Comparison of ENCODE assay signal across 12 cellular contexts in the genomic region with DNA sequence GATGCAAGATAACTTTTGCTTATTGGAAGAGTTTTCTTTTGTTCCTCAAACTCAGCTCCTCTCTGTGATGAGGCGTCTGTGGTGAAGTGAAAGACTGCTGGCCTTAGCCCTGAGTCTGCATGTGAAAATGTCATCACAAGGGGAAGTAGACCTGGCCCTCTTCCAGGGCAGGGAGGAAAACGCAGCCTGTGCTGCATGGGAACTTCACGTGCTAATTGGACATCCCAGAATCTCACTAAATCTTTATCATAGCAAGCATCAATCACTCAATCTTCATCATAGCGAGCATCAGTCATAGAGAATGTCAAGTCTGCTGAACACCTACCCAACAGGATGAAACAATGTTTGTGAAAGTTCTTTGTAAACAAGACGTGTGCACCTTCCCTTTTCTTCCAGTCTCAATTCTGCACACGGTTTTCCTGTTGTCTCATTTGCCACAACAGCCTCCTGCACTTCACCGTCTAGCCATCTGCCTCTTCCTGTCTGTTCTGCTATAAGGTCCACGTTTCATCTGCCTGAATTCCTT.
DNase-seq lines count a peak whose midpoint lies in the region; ATAC-seq and TF ChIP-seq lines count a peak whose summit lies in the region.
"Had no signal": no experiment of that assay in that cellular context is flagged by ENCODE, and none has a peak within 500 bp of the region (broad histone marks: within the 10 kb centered on the region; RNA-seq: fewer than 3 reads in every experiment).

No MANE protein-coding gene starts in this region.

- peak; percentile 56 for ATAC-seq in GM18502 (IDR thresholded peaks at IDR 0.05; ENCODE audit: poor library complexity, unreplicated experiment)
- peak; percentile 78 for ATAC-seq in Right ventricle myocardium inferior
- ATAC-seq in GM18517 (IDR thresholded peaks at IDR 0.05; ENCODE audit: unreplicated experiment), result no peak

- 0 out of 4 replicates have a peak, but pooled peaks of 1 of the 2 experiments have one; percentile 29 for TF ChIP-seq EP300 in SK-N-SH (IDR thresholded peaks at IDR 0.05; ENCODE audit: borderline replicate concordance in 1 of 2, low read depth in 1 of 2, low read length in 1 of 2)

- no peaks in the 10 kb centered on the region for H3K79me2 ChIP-seq in SK-N-SH (ENCODE audit: insufficient read depth)

- H3F3A ChIP-seq in SK-N-SH (replicated peaks; ENCODE audit: insufficient read depth), result peaks cover 12% of the 10 kb centered on the region

- WGBS in SK-N-SH (ENCODE audit: low lambda C conversion rate), result 63% methylated on average over 8 of the region's 8 CpGs

- no peak overlapping the region for H3K9ac ChIP-seq in SK-N-SH

- POLR2A ChIA-PET in SK-N-SH (lab: Yijun Ruan, JAX), result no interaction called here

- H3K9me3 ChIP-seq in SK-N-SH, result peaks cover 7% of the 10 kb centered on the region

- intact Hi-C loops in Right ventricle myocardium inferior (cut with DNase I), result loop anchor here (5.0 kb wide), 1 partner anchor 56 kb away; no protein-coding TSS in a partner anchor

- H4K20me1 ChIP-seq in SK-N-SH (ENCODE audit: insufficient read depth), result no peaks in the 10 kb centered on the region

- no peak overlapping the region for H3K4me3 ChIP-seq in SK-N-SH (ENCODE audit: low read depth in 2 of 2, low read length in 1 of 2)

- H3K9me2 ChIP-seq in SK-N-SH, result no peaks in the 10 kb centered on the region

- CTCF ChIA-PET in SK-N-SH (lab: Yijun Ruan, JAX), result interaction anchor here (0.9 to 1.8 kb wide), 4 partner anchors 23 to 227 kb away, joined by 3 to 5 read pairs (median 4); no protein-coding TSS in a partner anchor

- TF ChIP-seq CTCF in SK-N-SH (IDR thresholded peaks at IDR 0.05), result no peak

- H3K4me1 ChIP-seq in SK-N-SH (ENCODE audit: control insufficient read depth in 1 of 2, insufficient read depth in 2 of 2, low read depth in 1 of 2, low read length in 1 of 2), result peaks cover 6 to 38% of the 10 kb centered on the region in 2 experiments; a peak in 3 of 4 replicates

- H3K4me2 ChIP-seq in SK-N-SH, result no peak overlapping the region

- no peak overlapping the region for H2AFZ ChIP-seq in SK-N-SH (ENCODE audit: low read depth)

- peak overlapping the region; percentile 47 to 91; a peak in 3 of 4 replicates for H3K27ac ChIP-seq in SK-N-SH (ENCODE audit: low read depth in 2 of 2, low read length in 1 of 2)
- H3K27ac ChIP-seq: epithelial cell of prostate had no signal

- no peak for TF ChIP-seq RAD21 in SK-N-SH (IDR thresholded peaks at IDR 0.05; ENCODE audit: low read length)

- H3K27me3 ChIP-seq in SK-N-SH (ENCODE audit: insufficient read depth), result no peaks in the 10 kb centered on the region

- no peaks in the 10 kb centered on the region for H3K36me3 ChIP-seq in SK-N-SH (replicated peaks in 1 of 2; ENCODE audit: control insufficient read depth in 1 of 2, insufficient read depth in 2 of 2, low read length in 1 of 2)

- DNase-seq in SK-N-SH (no peak), Right ventricle myocardium inferior (ENCODE audit: missing footprints) (no peak), pons (ENCODE audit: low spot score) (peak; percentile 88), epidermal melanocyte (ENCODE audit: insufficient read length, low spot score) (no peak)
- no peak for DNase-seq in NK-92 treated with Interleukin-12 subunit alpha and Interleukin-12 subunit beta, amount 100 ng/mL, for 24 hours (lab: John Stamatoyannopoulos, UW)
- DNase-seq in activated CD4-positive, alpha-beta T cell treated with anti-CD3 and anti-CD28 coated beads, Interleukin-2, amount 50 U/mL, for 48 hours, result no peak
- DNase-seq: activated gamma-delta T cell treated with Interleukin-2 at 50 U/mL for 16 hours, DND-41, NCI-H345 had no signal

TF ChIP-seq in SK-N-SH, 30 proteins besides CTCF, POLR2A, EP300 and RAD21:
- TF ChIP-seq, protein P1, sequence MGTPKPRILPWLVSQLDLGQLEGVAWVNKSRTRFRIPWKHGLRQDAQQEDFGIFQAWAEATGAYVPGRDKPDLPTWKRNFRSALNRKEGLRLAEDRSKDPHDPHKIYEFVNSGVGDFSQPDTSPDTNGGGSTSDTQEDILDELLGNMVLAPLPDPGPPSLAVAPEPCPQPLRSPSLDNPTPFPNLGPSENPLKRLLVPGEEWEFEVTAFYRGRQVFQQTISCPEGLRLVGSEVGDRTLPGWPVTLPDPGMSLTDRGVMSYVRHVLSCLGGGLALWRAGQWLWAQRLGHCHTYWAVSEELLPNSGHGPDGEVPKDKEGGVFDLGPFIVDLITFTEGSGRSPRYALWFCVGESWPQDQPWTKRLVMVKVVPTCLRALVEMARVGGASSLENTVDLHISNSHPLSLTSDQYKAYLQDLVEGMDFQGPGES (IDR thresholded peaks at IDR 0.05; ENCODE audit: low read depth, low read length), result no peak
- TF ChIP-seq, protein P2, sequence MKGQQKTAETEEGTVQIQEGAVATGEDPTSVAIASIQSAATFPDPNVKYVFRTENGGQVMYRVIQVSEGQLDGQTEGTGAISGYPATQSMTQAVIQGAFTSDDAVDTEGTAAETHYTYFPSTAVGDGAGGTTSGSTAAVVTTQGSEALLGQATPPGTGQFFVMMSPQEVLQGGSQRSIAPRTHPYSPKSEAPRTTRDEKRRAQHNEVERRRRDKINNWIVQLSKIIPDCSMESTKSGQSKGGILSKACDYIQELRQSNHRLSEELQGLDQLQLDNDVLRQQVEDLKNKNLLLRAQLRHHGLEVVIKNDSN (IDR thresholded peaks at IDR 0.05; ENCODE audit: borderline replicate concordance, low read depth), result no peak
- TF ChIP-seq, protein P3, sequence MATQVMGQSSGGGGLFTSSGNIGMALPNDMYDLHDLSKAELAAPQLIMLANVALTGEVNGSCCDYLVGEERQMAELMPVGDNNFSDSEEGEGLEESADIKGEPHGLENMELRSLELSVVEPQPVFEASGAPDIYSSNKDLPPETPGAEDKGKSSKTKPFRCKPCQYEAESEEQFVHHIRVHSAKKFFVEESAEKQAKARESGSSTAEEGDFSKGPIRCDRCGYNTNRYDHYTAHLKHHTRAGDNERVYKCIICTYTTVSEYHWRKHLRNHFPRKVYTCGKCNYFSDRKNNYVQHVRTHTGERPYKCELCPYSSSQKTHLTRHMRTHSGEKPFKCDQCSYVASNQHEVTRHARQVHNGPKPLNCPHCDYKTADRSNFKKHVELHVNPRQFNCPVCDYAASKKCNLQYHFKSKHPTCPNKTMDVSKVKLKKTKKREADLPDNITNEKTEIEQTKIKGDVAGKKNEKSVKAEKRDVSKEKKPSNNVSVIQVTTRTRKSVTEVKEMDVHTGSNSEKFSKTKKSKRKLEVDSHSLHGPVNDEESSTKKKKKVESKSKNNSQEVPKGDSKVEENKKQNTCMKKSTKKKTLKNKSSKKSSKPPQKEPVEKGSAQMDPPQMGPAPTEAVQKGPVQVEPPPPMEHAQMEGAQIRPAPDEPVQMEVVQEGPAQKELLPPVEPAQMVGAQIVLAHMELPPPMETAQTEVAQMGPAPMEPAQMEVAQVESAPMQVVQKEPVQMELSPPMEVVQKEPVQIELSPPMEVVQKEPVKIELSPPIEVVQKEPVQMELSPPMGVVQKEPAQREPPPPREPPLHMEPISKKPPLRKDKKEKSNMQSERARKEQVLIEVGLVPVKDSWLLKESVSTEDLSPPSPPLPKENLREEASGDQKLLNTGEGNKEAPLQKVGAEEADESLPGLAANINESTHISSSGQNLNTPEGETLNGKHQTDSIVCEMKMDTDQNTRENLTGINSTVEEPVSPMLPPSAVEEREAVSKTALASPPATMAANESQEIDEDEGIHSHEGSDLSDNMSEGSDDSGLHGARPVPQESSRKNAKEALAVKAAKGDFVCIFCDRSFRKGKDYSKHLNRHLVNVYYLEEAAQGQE (IDR thresholded peaks at IDR 0.05; ENCODE audit: low read depth, low read length), result no peak
- no peak for TF ChIP-seq RXRA (IDR thresholded peaks at IDR 0.05; ENCODE audit: borderline replicate concordance, low read depth)
- TF ChIP-seq FOSL2 (IDR thresholded peaks at IDR 0.05; ENCODE audit: borderline replicate concordance, low read depth), result no peak
